In genomic region chr5:52799983-52800393, GRCh38 we compare ENCODE assay signal across 8 cellular contexts. TPM values are rescaled to one million over a fixed set of nuclear protein-coding genes. Genes with fewer than 3 reads are reported as not detected.
DNase-seq lines count a peak whose midpoint lies in the region; ATAC-seq lines count a peak whose summit lies in the region.

No MANE protein-coding gene starts in this region.

- H3K27ac ChIP-seq in cingulate gyrus (ENCODE audit: low read depth, low read length): peak overlapping the region; percentile 84

- DNase-seq in C1 segment of cervical spinal cord (lab: John Stamatoyannopoulos, UW) (peak; percentile 51 to 96 (median 90)), NCI-H524 treated with DMSO at 0.1 percent for 48 hours (lab: John Stamatoyannopoulos, UW) (peak; percentile 59), left colon (peak; percentile 96)
- peak; percentile 97 for DNase-seq in activated CD4-positive, alpha-beta T cell treated with anti-CD3 and anti-CD28 coated beads for 48 hours
- DNase-seq in stimulated activated CD4-positive, alpha-beta T cell treated with anti-CD3 and anti-CD28 coated beads, Interleukin-1b, Interleukin-23, amount 100 ng/mL, for 4 hours (ENCODE audit: low read depth in 2 of 2): peak; percentile 94 to 96

- intact Hi-C loops in left colon (cut with DNase I, micrococcal nuclease): loop anchor here in 1 of 2 donors (10.0 kb wide), 1 partner anchor 95 kb away; no protein-coding TSS in a partner anchor

- ATAC-seq in GM19351 (IDR thresholded peaks at IDR 0.05; ENCODE audit: unreplicated experiment): peak; percentile 78
- peak; percentile 74 for ATAC-seq in HG03469 (IDR thresholded peaks at IDR 0.05; ENCODE audit: unreplicated experiment)
- ATAC-seq in left colon: peak; percentile 93

RNA-seq across cellular contexts. Expression of gene ITGA1, which starts 12.3 kb away (rescaled TPM):
- total RNA-seq in left colon: 10 to 100 TPM; 25.2 to 47.0 TPM

RNA-seq across cellular contexts. Expression of gene PELO, which starts 12.3 kb away (rescaled TPM):
- total RNA-seq in left colon: 10 to 100 TPM; 16.4 to 21.2 TPM

Comparison
In these comparisons a context has a peak if more than half of its experiments do, and no peak if none do; other contexts are left out.
1. Peak in every context shown above with its lines: DNase-seq, ATAC-seq and H3K27ac ChIP-seq.